1 cellular context compared by ENCODE assay signal in genomic region chr22:48278620-48279464, GRCh38.
TF ChIP-seq lines count a peak whose summit lies in the region.

No MANE protein-coding gene starts in this region.

TF ChIP-seq in GM23338, 12 proteins besides CTCF, POLR2A, EP300 and RAD21 (continued from another document):
- no peak for TF ChIP-seq ZNF114 (CRISPR knock-in tag; IDR thresholded peaks at IDR 0.05)
- no peak for TF ChIP-seq EZH2phosphoT487 (IDR thresholded peaks at IDR 0.05; ENCODE audit: unreplicated experiment)
- no peak for TF ChIP-seq POLR2AphosphoS5 (IDR thresholded peaks at IDR 0.05; ENCODE audit: low read depth)
- TF ChIP-seq REST (IDR thresholded peaks at IDR 0.05; ENCODE audit: unreplicated experiment), result no peak
- TF ChIP-seq ZNF462 (CRISPR knock-in tag; IDR thresholded peaks at IDR 0.05), result no peak
- TF ChIP-seq ZNF331 (CRISPR knock-in tag; IDR thresholded peaks at IDR 0.05; ENCODE audit: low read depth), result no peak
- TF ChIP-seq EZH2 (IDR thresholded peaks at IDR 0.05; ENCODE audit: low read depth, unreplicated experiment), result no peak
- no peak for TF ChIP-seq JUNB (IDR thresholded peaks at IDR 0.05; ENCODE audit: unreplicated experiment)
- TF ChIP-seq CREB1 (CRISPR knock-in tag; IDR thresholded peaks at IDR 0.05; ENCODE audit: low read depth), result no peak
TF ChIP-seq in GM23338: peak in this region for 0.
